Comparison of ENCODE assay signal across 11 cellular contexts in genomic region chr5:100826133-100826532, GRCh38.
DNase-seq lines count a peak whose midpoint lies in the region; ATAC-seq and TF ChIP-seq lines count a peak whose summit lies in the region.
"Had no signal": no experiment of that assay in that cellular context is flagged by ENCODE, and none has a peak within 500 bp of the region (broad histone marks: within the 10 kb centered on the region; RNA-seq: fewer than 3 reads in every experiment).

No MANE protein-coding gene starts in this region.

- H3K27ac ChIP-seq in upper lobe of right lung: no peak overlapping the region
- no peak overlapping the region for H3K27ac ChIP-seq in effector memory CD4-positive, alpha-beta T cell (ENCODE audit: insufficient read depth, low read length, poor library complexity, severe bottlenecking)
- H3K27ac ChIP-seq: C4-2B had no signal

- intact Hi-C loops in upper lobe of right lung (cut with DNase I): no loop called here

- peaks cover 13% of the 10 kb centered on the region for H3K4me1 ChIP-seq in upper lobe of right lung
- H3K4me1 ChIP-seq in effector memory CD4-positive, alpha-beta T cell (ENCODE audit: control insufficient read depth, insufficient read depth, low read length, poor library complexity, severe bottlenecking): peaks cover 7% of the 10 kb centered on the region

- H3K36me3 ChIP-seq in upper lobe of right lung: no peaks in the 10 kb centered on the region
- no peaks in the 10 kb centered on the region for H3K36me3 ChIP-seq in effector memory CD4-positive, alpha-beta T cell (ENCODE audit: control insufficient read depth, insufficient read depth, low read length)

- H3K9me3 ChIP-seq in upper lobe of right lung: no peaks in the 10 kb centered on the region
- H3K9me3 ChIP-seq in effector memory CD4-positive, alpha-beta T cell (ENCODE audit: control insufficient read depth, low read length): no peaks in the 10 kb centered on the region

- H3K27ac Mint-ChIP-seq in activated naive CD8-positive, alpha-beta T cell: peak overlapping the region; percentile 55
- H3K27ac Mint-ChIP-seq in activated naive CD8-positive, alpha-beta T cell treated with anti-CD3 and anti-CD28 coated beads for 36 hours: no peak overlapping the region
- peak overlapping the region; percentile 2 for H3K27ac Mint-ChIP-seq in activated CD4-positive, alpha-beta memory T cell treated with anti-CD3 and anti-CD28 coated beads, Interleukin-2, amount 10 ng/mL, durations not matched to agents 7 days and 5 days

- no peak overlapping the region for H3K4me3 Mint-ChIP-seq in activated naive CD8-positive, alpha-beta T cell
- no peak overlapping the region for H3K4me3 Mint-ChIP-seq in activated naive CD8-positive, alpha-beta T cell treated with anti-CD3 and anti-CD28 coated beads for 36 hours
- H3K4me3 Mint-ChIP-seq in activated CD4-positive, alpha-beta memory T cell treated with anti-CD3 and anti-CD28 coated beads, Interleukin-2, amount 10 ng/mL, durations not matched to agents 7 days and 5 days: no peak overlapping the region

- POLR2A ChIA-PET in activated CD4-positive, alpha-beta memory T cell treated with anti-CD3 and anti-CD28 coated beads, Interleukin-2, amount 10 ng/mL, durations not matched to agents 7 days and 5 days (lab: Charles Lee): interaction anchor here (1.5 kb wide), 1 partner anchor 77 kb away, joined by 6 read pairs; the partner anchor contains the start of gene ST8SIA4

- no peaks in the 10 kb centered on the region for H3K27me3 ChIP-seq in upper lobe of right lung
- no peaks in the 10 kb centered on the region for H3K27me3 ChIP-seq in effector memory CD4-positive, alpha-beta T cell (replicated peaks; ENCODE audit: control insufficient read depth, insufficient read depth, low read length, poor library complexity, severe bottlenecking)

- H3K4me1 Mint-ChIP-seq in activated naive CD8-positive, alpha-beta T cell (ENCODE audit: low read depth): peaks cover 33% of the 10 kb centered on the region
- H3K4me1 Mint-ChIP-seq in activated naive CD8-positive, alpha-beta T cell treated with anti-CD3 and anti-CD28 coated beads for 36 hours: peaks cover 31% of the 10 kb centered on the region
- peaks cover 37% of the 10 kb centered on the region for H3K4me1 Mint-ChIP-seq in activated CD4-positive, alpha-beta memory T cell treated with anti-CD3 and anti-CD28 coated beads, Interleukin-2, amount 10 ng/mL, durations not matched to agents 7 days and 5 days

- H3K27me3 Mint-ChIP-seq in activated naive CD8-positive, alpha-beta T cell: no peaks in the 10 kb centered on the region
- H3K27me3 Mint-ChIP-seq in activated naive CD8-positive, alpha-beta T cell treated with anti-CD3 and anti-CD28 coated beads for 36 hours: no peaks in the 10 kb centered on the region
- no peaks in the 10 kb centered on the region for H3K27me3 Mint-ChIP-seq in activated CD4-positive, alpha-beta memory T cell treated with anti-CD3 and anti-CD28 coated beads, Interleukin-2, amount 10 ng/mL, durations not matched to agents 7 days and 5 days

- H3K4me3 ChIP-seq in upper lobe of right lung: no peak overlapping the region
- H3K4me3 ChIP-seq in effector memory CD4-positive, alpha-beta T cell (ENCODE audit: insufficient read depth, low read depth, low read length, poor library complexity, severe bottlenecking): no peak overlapping the region

- no peak for DNase-seq in activated naive CD8-positive, alpha-beta T cell treated with anti-CD3 and anti-CD28 coated beads for 36 hours
- DNase-seq in activated CD4-positive, alpha-beta memory T cell treated with anti-CD3 and anti-CD28 coated beads, Interleukin-2, amount 10 ng/mL, durations not matched to agents 7 days and 5 days: no peak
- DNase-seq in upper lobe of right lung (no peak), NCI-H2227 treated with DMSO at 0.1 percent for 48 hours (lab: John Stamatoyannopoulos, UW) (no peak)
- no peak for DNase-seq in effector memory CD4-positive, alpha-beta T cell
- DNase-seq: dermis blood vessel endothelial cell, nucleus accumbens had no signal

- no peaks in the 10 kb centered on the region for H3K9me3 Mint-ChIP-seq in activated naive CD8-positive, alpha-beta T cell (ENCODE audit: low read depth)
- H3K9me3 Mint-ChIP-seq in activated naive CD8-positive, alpha-beta T cell treated with anti-CD3 and anti-CD28 coated beads for 36 hours: no peaks in the 10 kb centered on the region
- no peaks in the 10 kb centered on the region for H3K9me3 Mint-ChIP-seq in activated CD4-positive, alpha-beta memory T cell treated with anti-CD3 and anti-CD28 coated beads, Interleukin-2, amount 10 ng/mL, durations not matched to agents 7 days and 5 days

- ATAC-seq in HG03039 (IDR thresholded peaks at IDR 0.05; ENCODE audit: unreplicated experiment) (peak; percentile 32), upper lobe of right lung (peak; percentile 47), GM19452 (IDR thresholded peaks at IDR 0.05; ENCODE audit: unreplicated experiment) (no peak)

- TF ChIP-seq CTCF in upper lobe of right lung (IDR thresholded peaks at IDR 0.05): no peak

- CTCF ChIA-PET in activated CD4-positive, alpha-beta memory T cell treated with anti-CD3 and anti-CD28 coated beads, Interleukin-2, amount 10 ng/mL, durations not matched to agents 7 days and 5 days (lab: Charles Lee): no interaction called here

- peaks cover 7% of the 10 kb centered on the region for H3K36me3 Mint-ChIP-seq in activated naive CD8-positive, alpha-beta T cell
- H3K36me3 Mint-ChIP-seq in activated naive CD8-positive, alpha-beta T cell treated with anti-CD3 and anti-CD28 coated beads for 36 hours: peaks cover 13% of the 10 kb centered on the region
- H3K36me3 Mint-ChIP-seq in activated CD4-positive, alpha-beta memory T cell treated with anti-CD3 and anti-CD28 coated beads, Interleukin-2, amount 10 ng/mL, durations not matched to agents 7 days and 5 days (ENCODE audit: low read depth): peaks cover 53% of the 10 kb centered on the region
